In genomic region chr2:177024760-177025159, GRCh38 we compare ENCODE assay signal across 19 cellular contexts.
"Had no signal": no experiment of that assay in that cellular context is flagged by ENCODE, and none has a peak within 500 bp of the region (broad histone marks: within the 10 kb centered on the region; RNA-seq: fewer than 3 reads in every experiment).

No MANE protein-coding gene starts in this region.

- H3K36me3 ChIP-seq: breast epithelium, thoracic aorta, vagina had no signal

- H3K4me3 ChIP-seq: breast epithelium, hepatocyte, lung, thoracic aorta, vagina had no signal

- DNase-seq: activated CD4-positive, alpha-beta memory T cell treated with anti-CD3 and anti-CD28 coated beads for 36 hours; activated CD4-positive, alpha-beta T cell treated with anti-CD3 and anti-CD28 coated beads for 48 hours; activated effector memory CD4-positive, alpha-beta T cell treated with Interleukin-2 at 50 U/mL for 16 hours; activated naive CD4-positive, alpha-beta T cell treated with anti-CD3 and anti-CD28 coated beads for 36 hours; activated naive CD8-positive, alpha-beta T cell treated with anti-CD3 and anti-CD28 coated beads, Interleukin-2, amount 10 ng/mL, durations not matched to agents 7 days and 5 days; activated T-cell treated with anti-CD3 and anti-CD28 coated beads, Interleukin-2, amount 50 U/mL, for 72 hours; amniotic stem cell; effector memory CD4-positive, alpha-beta T cell; foreskin melanocyte; immature natural killer cell; naive thymus-derived CD4-positive, alpha-beta T cell; retina; stimulated activated CD4-positive, alpha-beta T cell treated with anti-CD3 and anti-CD28 coated beads, Interleukin-2, amount 100 ng/mL, for 48 hours; stimulated activated naive CD4-positive, alpha-beta T cell had no signal

- H3K79me2 ChIP-seq: hepatocyte had no signal

- H3K27me3 ChIP-seq: breast epithelium, vagina had no signal

- H3K27ac ChIP-seq: breast epithelium, hepatocyte, thoracic aorta, vagina had no signal

- H3K4me1 ChIP-seq: breast epithelium had no signal

- H3K4me2 ChIP-seq: hepatocyte had no signal
